2 cellular contexts compared by ENCODE assay signal in genomic region chr3:57446318-57446841, GRCh38.
TF ChIP-seq lines count a peak whose summit lies in the region.

No MANE protein-coding gene starts in this region.

TF ChIP-seq in HCT116, 20 proteins besides CTCF, POLR2A, EP300 and RAD21 (continued from another document):
- TF ChIP-seq ZBTB33 (IDR thresholded peaks at IDR 0.05; ENCODE audit: extremely low read depth, insufficient replicate concordance, low read length) (no peak), POLR2AphosphoS5 (IDR thresholded peaks at IDR 0.05; ENCODE audit: low read depth, low read length) (no peak), ATF3 (IDR thresholded peaks at IDR 0.05) (no peak), EGR1 (IDR thresholded peaks at IDR 0.05; ENCODE audit: low read depth) (no peak), ELF1 (IDR thresholded peaks at IDR 0.05; ENCODE audit: borderline replicate concordance, low read depth) (no peak), REST (IDR thresholded peaks at IDR 0.05; ENCODE audit: low read depth) (no peak), SIN3A (IDR thresholded peaks at IDR 0.05; ENCODE audit: low read depth) (no peak), EZH2 (IDR thresholded peaks at IDR 0.05) (no peak)

TF ChIP-seq in GM23338, 12 proteins besides CTCF, POLR2A, EP300 and RAD21 (continued from another document):
- TF ChIP-seq REST (IDR thresholded peaks at IDR 0.05; ENCODE audit: unreplicated experiment) = no peak
- TF ChIP-seq ZNF114 (CRISPR knock-in tag; IDR thresholded peaks at IDR 0.05) = no peak
- no peak for TF ChIP-seq STAT1 (IDR thresholded peaks at IDR 0.05; ENCODE audit: unreplicated experiment)
- no peak for TF ChIP-seq ZNF462 (CRISPR knock-in tag; IDR thresholded peaks at IDR 0.05)
- TF ChIP-seq EZH2phosphoT487 (IDR thresholded peaks at IDR 0.05; ENCODE audit: unreplicated experiment) = no peak
- no peak for TF ChIP-seq ZNF331 (CRISPR knock-in tag; IDR thresholded peaks at IDR 0.05; ENCODE audit: low read depth)
- no peak for TF ChIP-seq EZH2 (IDR thresholded peaks at IDR 0.05; ENCODE audit: low read depth, unreplicated experiment)
